Comparison of ENCODE assay signal across 1 cellular context in the genomic region with DNA sequence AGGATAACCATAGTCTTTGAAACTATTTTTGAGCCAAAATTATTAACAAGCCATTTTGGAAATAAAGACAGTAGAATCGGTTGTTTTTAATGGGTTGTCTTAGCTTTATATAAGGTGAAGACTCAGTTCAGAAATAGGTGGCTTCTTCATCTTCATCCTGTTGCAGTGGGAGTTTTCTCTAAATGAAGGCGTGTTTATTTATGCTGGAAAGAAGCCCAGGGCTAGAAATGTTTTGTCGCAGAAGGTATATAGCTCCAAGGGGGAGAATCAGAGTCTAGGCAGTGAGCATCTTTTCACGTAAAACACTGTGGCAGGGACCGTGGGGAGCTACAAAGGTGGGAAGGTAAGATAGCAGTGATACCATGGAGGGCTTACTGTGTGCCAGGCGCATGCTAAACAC.
TF ChIP-seq lines count a peak whose summit lies in the region.

No MANE protein-coding gene starts in this region.

TF ChIP-seq in HEK293, 187 proteins besides CTCF, POLR2A, EP300 and RAD21 (continued from another document):
- TF ChIP-seq ZNF169 (tag by site-specific recombination; IDR thresholded peaks at IDR 0.05) (no peak), ZNF354C (tag by site-specific recombination; IDR thresholded peaks at IDR 0.05; ENCODE audit: borderline replicate concordance, low read depth) (no peak), ZNF133 (tag by site-specific recombination; IDR thresholded peaks at IDR 0.05) (no peak), ZNF174 (tag by site-specific recombination; IDR thresholded peaks at IDR 0.05) (no peak), SCRT1 (tag by site-specific recombination; IDR thresholded peaks at IDR 0.05; ENCODE audit: borderline replicate concordance) (no peak), EGR2 (tag by site-specific recombination; IDR thresholded peaks at IDR 0.05; ENCODE audit: low read depth) (peak; percentile 33; the same call in 1 of the 2 replicates), ZNF138 (tag by site-specific recombination; IDR thresholded peaks at IDR 0.05; ENCODE audit: borderline replicate concordance) (no peak)
- TF ChIP-seq, protein P1, sequence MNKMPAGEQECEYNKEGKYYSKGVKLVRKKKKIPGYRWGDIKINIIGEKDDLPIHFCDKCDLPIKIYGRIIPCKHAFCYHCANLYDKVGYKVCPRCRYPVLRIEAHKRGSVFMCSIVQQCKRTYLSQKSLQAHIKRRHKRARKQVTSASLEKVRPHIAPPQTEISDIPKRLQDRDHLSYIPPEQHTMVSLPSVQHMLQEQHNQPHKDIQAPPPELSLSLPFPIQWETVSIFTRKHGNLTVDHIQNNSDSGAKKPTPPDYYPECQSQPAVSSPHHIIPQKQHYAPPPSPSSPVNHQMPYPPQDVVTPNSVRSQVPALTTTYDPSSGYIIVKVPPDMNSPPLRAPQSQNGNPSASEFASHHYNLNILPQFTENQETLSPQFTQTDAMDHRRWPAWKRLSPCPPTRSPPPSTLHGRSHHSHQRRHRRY (tag by site-specific recombination; IDR thresholded peaks at IDR 0.05), result no peak
- TF ChIP-seq, protein P2, sequence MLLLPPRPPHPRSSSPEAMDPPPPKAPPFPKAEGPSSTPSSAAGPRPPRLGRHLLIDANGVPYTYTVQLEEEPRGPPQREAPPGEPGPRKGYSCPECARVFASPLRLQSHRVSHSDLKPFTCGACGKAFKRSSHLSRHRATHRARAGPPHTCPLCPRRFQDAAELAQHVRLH (tag by site-specific recombination; IDR thresholded peaks at IDR 0.05), result no peak
TF ChIP-seq in HEK293: peak in this region for 6.
